Comparison of ENCODE assay signal across 1 cellular context in the genomic region with DNA sequence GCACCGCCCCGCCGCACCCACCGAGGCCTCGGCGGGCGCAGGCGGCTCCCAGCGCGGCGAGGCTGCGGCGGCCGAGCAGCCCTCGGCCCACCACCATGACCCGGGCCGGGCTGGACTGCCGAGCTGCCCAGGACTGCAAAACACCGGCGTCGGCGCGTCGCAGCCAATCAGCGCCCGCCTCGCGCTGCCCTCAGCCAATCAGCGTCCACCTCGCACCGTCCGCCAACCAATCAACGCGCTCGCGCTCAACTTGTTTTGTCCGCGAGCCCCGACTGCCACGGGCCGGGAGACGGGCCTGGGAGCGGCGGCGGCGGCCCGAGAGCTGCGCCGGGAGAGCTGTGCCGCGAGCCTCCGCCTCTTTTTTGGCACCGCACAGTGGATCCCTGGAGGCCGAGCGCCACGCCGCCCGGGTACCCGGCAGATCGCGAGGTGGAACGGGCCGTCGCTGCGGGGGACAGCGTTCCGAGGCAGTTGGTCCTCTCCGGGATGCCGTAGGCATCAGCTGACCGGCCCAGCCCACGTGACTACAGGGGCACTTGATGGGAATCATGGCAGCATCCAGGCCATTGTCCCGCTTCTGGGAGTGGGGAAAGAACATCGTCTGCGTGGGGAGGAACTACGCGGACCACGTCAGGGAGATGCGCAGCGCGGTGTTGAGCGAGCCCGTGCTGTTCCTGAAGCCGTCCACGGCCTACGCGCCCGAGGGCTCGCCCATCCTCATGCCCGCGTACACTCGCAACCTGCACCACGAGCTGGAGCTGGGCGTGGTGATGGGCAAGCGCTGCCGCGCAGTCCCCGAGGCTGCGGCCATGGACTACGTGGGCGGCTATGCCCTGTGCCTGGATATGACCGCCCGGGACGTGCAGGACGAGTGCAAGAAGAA.
A peak's percentile ranks its signal among the peaks of the same experiment; 100 is the strongest.
TF ChIP-seq lines count a peak whose summit lies in the region.

FAHD1 (plus strand) TSS at position 516 of the 883 bp plus-strand sequence; CDS start at position 549, 33 bp downstream.
HAGH (minus strand) TSS at position 135 of the 883 bp plus-strand sequence; CDS start at position 97, 38 bp downstream.

TF ChIP-seq in A549, 52 proteins besides CTCF, POLR2A, EP300 and RAD21 (continued from another document):
- peak; percentile 22; the same call in 1 of the 2 replicates for TF ChIP-seq REST (IDR thresholded peaks at IDR 0.05)
- TF ChIP-seq NR3C1 (IDR thresholded peaks at IDR 0.05) = no peak
- TF ChIP-seq GATA3 (IDR thresholded peaks at IDR 0.05; ENCODE audit: borderline replicate concordance) = peak; percentile 50; the same call in 1 of the 2 replicates
- no peak; a peak in 1 of 4 replicates for TF ChIP-seq CEBPB (IDR thresholded peaks at IDR 0.05)
- TF ChIP-seq HOXB13 (CRISPR knock-in tag; IDR thresholded peaks at IDR 0.05; ENCODE audit: low read depth) = no peak
- TF ChIP-seq EHMT2 (IDR thresholded peaks at IDR 0.05; ENCODE audit: low read depth) = no peak
- TF ChIP-seq HEYL (CRISPR knock-in tag; IDR thresholded peaks at IDR 0.05) = no peak
- TF ChIP-seq BCL3 (IDR thresholded peaks at IDR 0.05) = peak; percentile 60; the same call in 2 of the 3 replicates
- TF ChIP-seq FOXS1 (CRISPR knock-in tag; IDR thresholded peaks at IDR 0.05) = no peak
- TF ChIP-seq HOXA7 (CRISPR knock-in tag; IDR thresholded peaks at IDR 0.05) = no peak
- 0 out of 2 replicates have a peak, but pooled peaks have one; percentile 5 for TF ChIP-seq TFCP2L1 (CRISPR knock-in tag; IDR thresholded peaks at IDR 0.05)
- no peak for TF ChIP-seq NFE2L2 (conservative IDR thresholded peaks at IDR 0.05; ENCODE audit: low read length)
- TF ChIP-seq, protein P1, sequence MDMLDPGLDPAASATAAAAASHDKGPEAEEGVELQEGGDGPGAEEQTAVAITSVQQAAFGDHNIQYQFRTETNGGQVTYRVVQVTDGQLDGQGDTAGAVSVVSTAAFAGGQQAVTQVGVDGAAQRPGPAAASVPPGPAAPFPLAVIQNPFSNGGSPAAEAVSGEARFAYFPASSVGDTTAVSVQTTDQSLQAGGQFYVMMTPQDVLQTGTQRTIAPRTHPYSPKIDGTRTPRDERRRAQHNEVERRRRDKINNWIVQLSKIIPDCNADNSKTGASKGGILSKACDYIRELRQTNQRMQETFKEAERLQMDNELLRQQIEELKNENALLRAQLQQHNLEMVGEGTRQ (IDR thresholded peaks at IDR 0.05) = peak; percentile 99
- no peak for TF ChIP-seq ZC3H11A (IDR thresholded peaks at IDR 0.05)
- no peak for TF ChIP-seq RCOR1 (IDR thresholded peaks at IDR 0.05; ENCODE audit: low read depth, low read length)
- TF ChIP-seq MAZ (IDR thresholded peaks at IDR 0.05; ENCODE audit: borderline replicate concordance, low read depth, low read length) = no peak
- TF ChIP-seq RNF2 (IDR thresholded peaks at IDR 0.05; ENCODE audit: borderline replicate concordance, low read depth) = no peak
- TF ChIP-seq SMC3 (IDR thresholded peaks at IDR 0.05) = no peak
